In genomic region chr18:7516505-7517117, GRCh38 we compare ENCODE assay signal across 1 cellular context.
TF ChIP-seq lines count a peak whose summit lies in the region.

No MANE protein-coding gene starts in this region.

TF ChIP-seq in GM23338, 12 proteins besides CTCF, POLR2A, EP300 and RAD21:
- no peak for TF ChIP-seq ZNF462 (CRISPR knock-in tag; IDR thresholded peaks at IDR 0.05)
- TF ChIP-seq POLR2AphosphoS5 (IDR thresholded peaks at IDR 0.05; ENCODE audit: low read depth) = no peak
- no peak for TF ChIP-seq CREB1 (CRISPR knock-in tag; IDR thresholded peaks at IDR 0.05; ENCODE audit: low read depth)
- TF ChIP-seq ZNF331 (CRISPR knock-in tag; IDR thresholded peaks at IDR 0.05; ENCODE audit: low read depth) = no peak
- no peak for TF ChIP-seq JUNB (IDR thresholded peaks at IDR 0.05; ENCODE audit: unreplicated experiment)
- TF ChIP-seq EZH2phosphoT487 (IDR thresholded peaks at IDR 0.05; ENCODE audit: unreplicated experiment) = no peak
- no peak for TF ChIP-seq STAT1 (IDR thresholded peaks at IDR 0.05; ENCODE audit: unreplicated experiment)
- TF ChIP-seq EZH2 (IDR thresholded peaks at IDR 0.05; ENCODE audit: low read depth, unreplicated experiment) = no peak
- no peak for TF ChIP-seq ZNF114 (CRISPR knock-in tag; IDR thresholded peaks at IDR 0.05)
- no peak for TF ChIP-seq REST (IDR thresholded peaks at IDR 0.05; ENCODE audit: unreplicated experiment)
- TF ChIP-seq NANOG (IDR thresholded peaks at IDR 0.05; ENCODE audit: borderline replicate concordance) = no peak
- TF ChIP-seq ETS1 (IDR thresholded peaks at IDR 0.05) = no peak
